Comparison of ENCODE assay signal across 1 cellular context in genomic region chr2:48249093-48249492, GRCh38.
TF ChIP-seq lines count a peak whose summit lies in the region.

No MANE protein-coding gene starts in this region.

TF ChIP-seq in GM12878, 131 proteins besides CTCF, POLR2A, EP300 and RAD21 (continued from another document):
- TF ChIP-seq ZBTB40 (IDR thresholded peaks at IDR 0.05; ENCODE audit: borderline replicate concordance) (no peak), CEBPB (IDR thresholded peaks at IDR 0.05; ENCODE audit: borderline replicate concordance in 1 of 2, low read depth in 2 of 2, low read length in 2 of 2) (no peak), SIX5 (IDR thresholded peaks at IDR 0.05; ENCODE audit: low read depth, low read length, severe bottlenecking) (no peak), SP1 (IDR thresholded peaks at IDR 0.05; ENCODE audit: low read depth, low read length) (no peak), POLR2AphosphoS2 (IDR thresholded peaks at IDR 0.05; ENCODE audit: low read depth, low read length) (no peak), KDM1A (IDR thresholded peaks at IDR 0.05; ENCODE audit: borderline replicate concordance) (no peak), SIN3A (IDR thresholded peaks at IDR 0.05; ENCODE audit: low read depth, low read length) (no peak), ATF2 (IDR thresholded peaks at IDR 0.05; ENCODE audit: low read length) (no peak), ZNF24 (IDR thresholded peaks at IDR 0.05) (no peak), RB1 (IDR thresholded peaks at IDR 0.05; ENCODE audit: borderline replicate concordance) (no peak), PKNOX1 (IDR thresholded peaks at IDR 0.05) (no peak), FOXM1 (IDR thresholded peaks at IDR 0.05; ENCODE audit: low read depth, low read length) (no peak), ESRRA (IDR thresholded peaks at IDR 0.05; ENCODE audit: low read length) (no peak), SMAD1 (IDR thresholded peaks at IDR 0.05; ENCODE audit: low read depth, partially characterized antibody) (no peak), NKRF (conservative IDR thresholded peaks at IDR 0.05) (no peak)
